In genomic region chr4:172892300-172892699, GRCh38 we compare ENCODE assay signal across 8 cellular contexts.
DNase-seq lines count a peak whose midpoint lies in the region; ATAC-seq and TF ChIP-seq lines count a peak whose summit lies in the region.

No MANE protein-coding gene starts in this region.

- no peak for DNase-seq in activated CD8-positive, alpha-beta T cell treated with anti-CD3 and anti-CD28 coated beads for 36 hours
- no peak for DNase-seq in activated CD8-positive, alpha-beta T cell treated with anti-CD3 and anti-CD28 coated beads, Interleukin-2, amount 10 ng/mL, durations not matched to agents 7 days and 5 days
- DNase-seq in LHCN-M2 (ENCODE audit: low read depth) (peak; percentile 28), epithelial cell of esophagus (ENCODE audit: low read depth) (peak; percentile 60), posterior vena cava (ENCODE audit: low spot score) (no peak), right cardiac atrium (no peak), NCI-H2029 (lab: John Stamatoyannopoulos, UW) (no peak), germinal center (ENCODE audit: low spot score) (no peak)

- peaks cover 10% of the 10 kb centered on the region for H3K9me3 Mint-ChIP-seq in activated CD8-positive, alpha-beta T cell treated with anti-CD3 and anti-CD28 coated beads for 36 hours
- no peaks in the 10 kb centered on the region for H3K9me3 Mint-ChIP-seq in activated CD8-positive, alpha-beta T cell treated with anti-CD3 and anti-CD28 coated beads, Interleukin-2, amount 10 ng/mL, durations not matched to agents 7 days and 5 days (ENCODE audit: insufficient read depth)

- H3K27ac ChIP-seq in right cardiac atrium (ENCODE audit: low read length), result no peak overlapping the region

- H3K27me3 ChIP-seq in right cardiac atrium (ENCODE audit: control insufficient read depth, insufficient read depth), result no peaks in the 10 kb centered on the region

- no peak overlapping the region for H3K4me3 ChIP-seq in epithelial cell of esophagus (ENCODE audit: low read length)
- no peak overlapping the region for H3K4me3 ChIP-seq in right cardiac atrium (ENCODE audit: low read length)

- peak; percentile 23 for TF ChIP-seq CTCF in activated CD8-positive, alpha-beta T cell treated with anti-CD3 and anti-CD28 coated beads for 36 hours (IDR thresholded peaks at IDR 0.05)
- peak; percentile 74 for TF ChIP-seq CTCF in epithelial cell of esophagus (IDR thresholded peaks at IDR 0.05; ENCODE audit: insufficient read depth, low read depth, low read length, missing control alignments)

- H3K4me1 Mint-ChIP-seq in activated CD8-positive, alpha-beta T cell treated with anti-CD3 and anti-CD28 coated beads for 36 hours (ENCODE audit: low read depth), result no peaks in the 10 kb centered on the region
- H3K4me1 Mint-ChIP-seq in activated CD8-positive, alpha-beta T cell treated with anti-CD3 and anti-CD28 coated beads, Interleukin-2, amount 10 ng/mL, durations not matched to agents 7 days and 5 days (ENCODE audit: low read depth), result no peaks in the 10 kb centered on the region

- H3K9me3 ChIP-seq in right cardiac atrium (ENCODE audit: control insufficient read depth, low read length), result no peaks in the 10 kb centered on the region

- no peaks in the 10 kb centered on the region for H3K36me3 Mint-ChIP-seq in activated CD8-positive, alpha-beta T cell treated with anti-CD3 and anti-CD28 coated beads for 36 hours (ENCODE audit: low read depth)
- no peaks in the 10 kb centered on the region for H3K36me3 Mint-ChIP-seq in activated CD8-positive, alpha-beta T cell treated with anti-CD3 and anti-CD28 coated beads, Interleukin-2, amount 10 ng/mL, durations not matched to agents 7 days and 5 days (ENCODE audit: low read depth)

- CTCF ChIA-PET in activated CD8-positive, alpha-beta T cell treated with anti-CD3 and anti-CD28 coated beads for 36 hours (lab: Charles Lee), result interaction anchor here (0.6 to 1.8 kb wide), 3 partner anchors 15 to 409 kb away, joined by 3 to 5 read pairs (median 3); no protein-coding TSS in a partner anchor
- CTCF ChIA-PET in activated CD8-positive, alpha-beta T cell treated with anti-CD3 and anti-CD28 coated beads, Interleukin-2, amount 10 ng/mL, durations not matched to agents 7 days and 5 days (lab: Charles Lee), result no interaction called here

- POLR2A ChIA-PET in activated CD8-positive, alpha-beta T cell treated with anti-CD3 and anti-CD28 coated beads for 36 hours (lab: Charles Lee), result no interaction called here
- POLR2A ChIA-PET in activated CD8-positive, alpha-beta T cell treated with anti-CD3 and anti-CD28 coated beads, Interleukin-2, amount 10 ng/mL, durations not matched to agents 7 days and 5 days (lab: Charles Lee), result no interaction called here

- intact Hi-C loops in activated CD8-positive, alpha-beta T cell treated with anti-CD3 and anti-CD28 coated beads for 36 hours (cut with micrococcal nuclease), result no loop called here
- intact Hi-C loops in posterior vena cava (cut with DNase I), result no loop called here
- intact Hi-C loops in right cardiac atrium (cut with DNase I), result no loop called here

- H3K27me3 Mint-ChIP-seq in activated CD8-positive, alpha-beta T cell treated with anti-CD3 and anti-CD28 coated beads for 36 hours, result no peaks in the 10 kb centered on the region
- no peaks in the 10 kb centered on the region for H3K27me3 Mint-ChIP-seq in activated CD8-positive, alpha-beta T cell treated with anti-CD3 and anti-CD28 coated beads, Interleukin-2, amount 10 ng/mL, durations not matched to agents 7 days and 5 days (ENCODE audit: low read depth)

- no peak overlapping the region for H3K27ac Mint-ChIP-seq in activated CD8-positive, alpha-beta T cell treated with anti-CD3 and anti-CD28 coated beads for 36 hours
- no peak overlapping the region for H3K27ac Mint-ChIP-seq in activated CD8-positive, alpha-beta T cell treated with anti-CD3 and anti-CD28 coated beads, Interleukin-2, amount 10 ng/mL, durations not matched to agents 7 days and 5 days

- ATAC-seq in activated CD8-positive, alpha-beta T cell treated with anti-CD3 and anti-CD28 coated beads for 36 hours, result no peak
- no peak for ATAC-seq in activated CD8-positive, alpha-beta T cell treated with anti-CD3 and anti-CD28 coated beads, Interleukin-2, amount 10 ng/mL, durations not matched to agents 7 days and 5 days
- ATAC-seq in right cardiac atrium, result no peak

- H3K4me3 Mint-ChIP-seq in activated CD8-positive, alpha-beta T cell treated with anti-CD3 and anti-CD28 coated beads for 36 hours, result no peak overlapping the region
- no peak overlapping the region for H3K4me3 Mint-ChIP-seq in activated CD8-positive, alpha-beta T cell treated with anti-CD3 and anti-CD28 coated beads, Interleukin-2, amount 10 ng/mL, durations not matched to agents 7 days and 5 days

- no peaks in the 10 kb centered on the region for H3K4me1 ChIP-seq in right cardiac atrium (ENCODE audit: control insufficient read depth, insufficient read depth, low read length)

- WGBS in right cardiac atrium, result 19% methylated on average over 4 of the region's 4 CpGs

Comparison
In these comparisons a context has a peak if more than half of its experiments do, and no peak if none do; other contexts are left out.
1. DNase-seq: peak in LHCN-M2 (single experiment) and epithelial cell of esophagus (single experiment); none in activated CD8-positive, alpha-beta T cell treated with anti-CD3 and anti-CD28 coated beads for 36 hours (single experiment), activated CD8-positive, alpha-beta T cell treated with anti-CD3 and anti-CD28 coated beads, Interleukin-2, amount 10 ng/mL, durations not matched to agents 7 days and 5 days (single experiment), posterior vena cava (single experiment), right cardiac atrium (0 of 3), NCI-H2029 (single experiment) and germinal center (single experiment).